Comparison of ENCODE assay signal across 29 cellular contexts in the genomic region with DNA sequence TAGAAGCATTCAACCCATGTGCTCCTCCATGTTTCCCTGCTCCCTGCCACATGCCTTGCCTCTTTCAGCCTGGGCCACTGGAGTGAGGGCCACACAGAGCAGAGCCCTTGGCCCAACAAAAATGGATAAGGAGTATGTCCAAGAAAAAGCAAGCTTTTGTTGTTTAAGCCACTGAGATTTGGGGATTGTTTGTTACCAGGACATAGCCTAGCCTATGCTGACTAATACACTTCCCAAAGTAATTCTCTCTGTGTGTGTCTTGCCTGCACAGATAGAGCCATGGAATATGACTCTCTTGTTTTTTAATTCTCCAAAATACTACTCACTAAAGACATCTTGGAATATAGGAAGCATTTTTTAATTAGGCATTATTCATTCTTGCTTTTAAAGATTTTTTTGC. TPM values are rescaled to one million over a fixed set of nuclear protein-coding genes. Genes with fewer than 3 reads are reported as not detected.
"Had no signal": no experiment of that assay in that cellular context is flagged by ENCODE, and none has a peak within 500 bp of the region (broad histone marks: within the 10 kb centered on the region; RNA-seq: fewer than 3 reads in every experiment).

No MANE protein-coding gene starts in this region.

- H3K27ac ChIP-seq: stomach, suprapubic skin, testis, thoracic aorta, thyroid gland, tibial artery, tibial nerve, transverse colon, upper lobe of left lung, upper lobe of right lung, uterus, vagina had no signal

- H3K4me1 ChIP-seq: stomach, testis, thyroid gland, tibial artery, tibial nerve, transverse colon, upper lobe of right lung, uterus, vagina had no signal

- H3K9me3 ChIP-seq: testis, thyroid gland, upper lobe of right lung, uterus had no signal

- H3K27me3 ChIP-seq: suprapubic skin, testis, thyroid gland, tibial artery, tibial nerve, transverse colon, upper lobe of left lung, uterus, vagina had no signal

- DNase-seq: stimulated activated CD4-positive, alpha-beta T cell treated with anti-CD3 and anti-CD28 coated beads, Interleukin-2, amount 100 ng/mL, for 48 hours; stimulated activated CD4-positive, alpha-beta T cell treated with anti-CD3 and anti-CD28 coated beads, Interleukin-4, amount 100 ng/mL, for 1 hour; stimulated activated CD4-positive, alpha-beta T cell treated with anti-CD3 and anti-CD28 coated beads, Interleukin-4, amount 100 ng/mL, for 24 hours; stimulated activated CD4-positive, alpha-beta T cell treated with anti-CD3 and anti-CD28 coated beads, Interleukin-4, amount 100 ng/mL, for 4 hours; stimulated activated CD8-positive, alpha-beta memory T cell treated with anti-CD3 and anti-CD28 coated beads, Interleukin-4, amount 100 ng/mL, for 48 hours; stimulated activated naive B cell treated with anti-CD40 and anti-IgM and Interleukin-4, amounts not matched to agents 10 μg/mL and 1 μg/mL and 100 μg/mL, for 72 hours; stimulated activated naive CD4-positive, alpha-beta T cell; stimulated activated naive CD4-positive, alpha-beta T cell treated with Interleukin-2 at 50 U/mL for 16 hours; stimulated activated naive CD8-positive, alpha-beta T cell treated with anti-CD3 and anti-CD28 coated beads, Interleukin-15, amount 100 ng/mL, for 72 hours; stimulated activated naive CD8-positive, alpha-beta T cell treated with anti-CD3 and anti-CD28 coated beads, Interleukin-15, Interleukin-2, amounts not matched to agents 100 U/mL and 50 U/mL, for 24 hours; stomach; substantia nigra; testis; thyroid gland; tibial artery; transverse colon; trophoblast cell; upper lobe of left lung; upper lobe of right lung; uterus had no signal

- H3K4me3 ChIP-seq: stomach, suprapubic skin, testis, thoracic aorta, thyroid gland, tibial artery, tibial nerve, transverse colon, upper lobe of left lung, upper lobe of right lung, uterus, vagina had no signal

- H3K36me3 ChIP-seq: stomach, suprapubic skin, thoracic aorta, thyroid gland, tibial artery, tibial nerve, transverse colon, upper lobe of left lung, upper lobe of right lung, uterus, vagina had no signal

- FAIRE-seq: urothelium cell line had no signal

- ATAC-seq: stimulated activated effector memory CD8-positive, alpha-beta T cell treated with anti-CD3 and anti-CD28 coated beads, Interleukin-12 subunit alpha, Interleukin-12 subunit beta, amount 100 ng/mL, for 72 hours; stimulated activated memory B cell treated with anti-CD40 and anti-IgM and Interleukin-4, amounts not matched to agents 10 μg/mL and 1 μg/mL and 100 μg/mL, for 72 hours; stimulated activated naive B cell treated with anti-CD40 and anti-IgM and Interleukin-4, amounts not matched to agents 10 μg/mL and 1 μg/mL and 100 μg/mL, for 72 hours; stimulated activated naive CD8-positive, alpha-beta T cell treated with anti-CD3 and anti-CD28 coated beads, Interleukin-15, amount 100 ng/mL, for 72 hours; stimulated activated naive CD8-positive, alpha-beta T cell treated with anti-CD3 and anti-CD28 coated beads, Interleukin-15, Interleukin-2, amounts not matched to agents 100 U/mL and 50 U/mL, for 24 hours; upper lobe of right lung had no signal

RNA-seq across cellular contexts. Expression of gene ITIH2, which starts 13.5 kb away (rescaled TPM):
- total RNA-seq: subcutaneous adipose tissue, thoracic aorta, thyroid gland, tibial nerve, transverse colon, ureter, vagina had no signal
